29 cellular contexts compared by ENCODE assay signal in the genomic region with DNA sequence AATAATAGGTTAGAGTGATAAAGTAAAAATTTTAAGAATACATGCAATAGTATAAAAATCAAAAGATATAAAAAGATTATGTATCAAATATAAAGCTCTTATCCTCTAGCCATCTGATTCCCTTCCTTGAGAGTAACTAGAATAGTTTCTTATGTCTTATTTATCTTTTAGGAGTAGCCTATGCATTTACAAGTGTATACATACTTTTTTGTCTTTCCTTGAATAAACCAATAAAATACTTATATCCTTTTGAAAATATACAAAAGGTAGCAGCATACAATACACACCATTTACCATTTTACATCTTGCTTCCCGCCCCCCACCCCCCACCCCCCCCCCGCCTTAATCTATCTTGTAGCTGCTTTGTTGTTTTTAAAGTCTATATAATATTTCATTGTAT.
"Had no signal": no experiment of that assay in that cellular context is flagged by ENCODE, and none has a peak within 500 bp of the region (broad histone marks: within the 10 kb centered on the region; RNA-seq: fewer than 3 reads in every experiment).

No MANE protein-coding gene starts in this region.

- H3K27ac ChIP-seq: ovary, parathyroid adenoma, psoas muscle, skin epidermis, spleen, suprapubic skin, testis, tibial artery, transverse colon, vagina had no signal

- H3K4me1 ChIP-seq: testis, tibial artery had no signal

- H3K27me3 ChIP-seq: neural progenitor cell, ovary, spleen, suprapubic skin, testis, tibial artery, transverse colon, vagina had no signal

- H3K36me3 ChIP-seq: neural progenitor cell, ovary, spleen, suprapubic skin, tibial artery, transverse colon, vagina had no signal

- H3K9ac ChIP-seq: neural progenitor cell, parathyroid adenoma had no signal

- H2AFZ ChIP-seq: neural progenitor cell, parathyroid adenoma had no signal

- H3K4me3 ChIP-seq: neural progenitor cell, ovary, psoas muscle, skin epidermis, smooth muscle cell, spleen, suprapubic skin, testis, tibial artery, transverse colon, vagina had no signal

- DNase-seq: naive thymus-derived CD4-positive, alpha-beta T cell; natural killer cell; occipital lobe; ovary; posterior cingulate gyrus; psoas muscle; right cardiac atrium; spleen; stimulated activated CD4-positive, alpha-beta T cell treated with anti-CD3 and anti-CD28 coated beads, Interleukin-12 subunit alpha, Interleukin-12 subunit beta, amount 100 ng/mL, for 4 hours; stimulated activated CD4-positive, alpha-beta T cell treated with anti-CD3 and anti-CD28 coated beads, Interleukin-1b, Interleukin-23, amount 100 ng/mL, for 48 hours; stimulated activated CD4-positive, alpha-beta T cell treated with anti-CD3 and anti-CD28 coated beads, Interleukin-4, amount 100 ng/mL, for 1 hour; stimulated activated CD4-positive, alpha-beta T cell treated with anti-CD3 and anti-CD28 coated beads, Interleukin-4, amount 100 ng/mL, for 4 hours; stimulated activated CD8-positive, alpha-beta memory T cell treated with anti-CD3 and anti-CD28 coated beads, Interleukin-4, amount 100 ng/mL, for 48 hours; stimulated activated naive CD4-positive, alpha-beta T cell; stimulated activated naive CD8-positive, alpha-beta T cell treated with anti-CD3 and anti-CD28 coated beads, Interleukin-15, amount 100 ng/mL, for 72 hours; stimulated activated naive CD8-positive, alpha-beta T cell treated with anti-CD3 and anti-CD28 coated beads, Interleukin-15, Interleukin-2, amounts not matched to agents 100 U/mL and 50 U/mL, for 24 hours; substantia nigra; testis; tibial artery; transverse colon had no signal

- FAIRE-seq: urothelium cell line had no signal

- H3K9me3 ChIP-seq: ovary, psoas muscle, spleen, suprapubic skin, testis, tibial artery, transverse colon, vagina had no signal

- ATAC-seq: naive thymus-derived CD4-positive, alpha-beta T cell; natural killer cell; right cardiac atrium; sciatic nerve; stimulated activated memory B cell treated with anti-CD40 and anti-IgM and Interleukin-4, amounts not matched to agents 10 μg/mL and 1 μg/mL and 100 μg/mL, for 72 hours; stimulated activated naive CD8-positive, alpha-beta T cell treated with anti-CD3 and anti-CD28 coated beads, Interleukin-15, amount 100 ng/mL, for 72 hours; stimulated activated naive CD8-positive, alpha-beta T cell treated with anti-CD3 and anti-CD28 coated beads, Interleukin-15, Interleukin-2, amounts not matched to agents 100 U/mL and 50 U/mL, for 24 hours had no signal

- H3K4me2 ChIP-seq: smooth muscle cell had no signal
